Comparison of ENCODE assay signal across 8 cellular contexts in genomic region chr4:145097821-145098674, GRCh38. TPM values are rescaled to one million over a fixed set of nuclear protein-coding genes. Genes with fewer than 3 reads are reported as not detected.
DNase-seq lines count a peak whose midpoint lies in the region; ATAC-seq and TF ChIP-seq lines count a peak whose summit lies in the region.

ABCE1 (plus strand) TSS chr4:145098311; CDS start chr4:145104413, 6,102 bp downstream.
A gene with protein sequence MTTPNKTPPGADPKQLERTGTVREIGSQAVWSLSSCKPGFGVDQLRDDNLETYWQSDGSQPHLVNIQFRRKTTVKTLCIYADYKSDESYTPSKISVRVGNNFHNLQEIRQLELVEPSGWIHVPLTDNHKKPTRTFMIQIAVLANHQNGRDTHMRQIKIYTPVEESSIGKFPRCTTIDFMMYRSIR (minus strand): TSS chr4:145098196. CDS start chr4:145096099, 2,097 bp downstream.

- TF ChIP-seq CTCF in coronary artery (IDR thresholded peaks at IDR 0.05) = no peak

- peaks cover 29% of the 10 kb centered on the region for H3K36me3 ChIP-seq in BLaER1

- ATAC-seq in GM19328 (IDR thresholded peaks at IDR 0.05; ENCODE audit: unreplicated experiment) (peak; percentile 74), HG03520 (IDR thresholded peaks at IDR 0.05; ENCODE audit: unreplicated experiment) (peak; percentile 75), left colon (peak; percentile 98)

- H4K20me1 ChIP-seq in BLaER1 = peaks cover 38% of the 10 kb centered on the region

- H3K27me3 ChIP-seq in BLaER1 = no peaks in the 10 kb centered on the region

- peaks cover 12% of the 10 kb centered on the region for H3K9me3 ChIP-seq in BLaER1

- peak within 1 kb of the TSS; percentile 94 for H3K27ac ChIP-seq in BLaER1
- H3K27ac ChIP-seq in coronary artery = peak within 1 kb of the TSS; percentile 88 to 92

- H3K4me3 Mint-ChIP-seq in activated CD4-positive, alpha-beta T cell treated with anti-CD3 and anti-CD28 coated beads, Interleukin-2, amount 10 ng/mL, durations not matched to agents 24 days and 14 days = peak within 1 kb of the TSS; percentile 96

- H3K4me3 ChIP-seq in BLaER1 (peak within 1 kb of the TSS; percentile 89), coronary artery (peak within 1 kb of the TSS; percentile 95)

- H3K4me1 ChIP-seq in BLaER1 = peaks cover 51% of the 10 kb centered on the region

- H3K4me2 ChIP-seq in BLaER1 = peak within 1 kb of the TSS; percentile 85

- no peaks in the 10 kb centered on the region for H3K27me3 Mint-ChIP-seq in activated CD4-positive, alpha-beta T cell treated with anti-CD3 and anti-CD28 coated beads, Interleukin-2, amount 10 ng/mL, durations not matched to agents 24 days and 14 days

- H3K9ac ChIP-seq in BLaER1 = peak within 1 kb of the TSS; percentile 94

- DNase-seq in NCI-H526 treated with DMSO at 0.1 percent for 48 hours (lab: John Stamatoyannopoulos, UW) (peak; percentile 96), coronary artery (ENCODE audit: low spot score) (peak; percentile 95), left colon (peak; percentile 97 to 98)
- DNase-seq in activated CD4-positive, alpha-beta T cell treated with anti-CD3 and anti-CD28 coated beads, Interleukin-2, amount 10 ng/mL, durations not matched to agents 24 days and 14 days = peak; percentile 99
- peak; percentile 97 for DNase-seq in stimulated activated CD4-positive, alpha-beta T cell treated with anti-CD3 and anti-CD28 coated beads, Interleukin-1b, Interleukin-23, amount 100 ng/mL, for 48 hours

- peaks cover 24% of the 10 kb centered on the region for H3K4me1 Mint-ChIP-seq in activated CD4-positive, alpha-beta T cell treated with anti-CD3 and anti-CD28 coated beads, Interleukin-2, amount 10 ng/mL, durations not matched to agents 24 days and 14 days

- peak within 1 kb of the TSS; percentile 99 for H3K27ac Mint-ChIP-seq in activated CD4-positive, alpha-beta T cell treated with anti-CD3 and anti-CD28 coated beads, Interleukin-2, amount 10 ng/mL, durations not matched to agents 24 days and 14 days

- peaks cover 8% of the 10 kb centered on the region for H3K9me3 Mint-ChIP-seq in activated CD4-positive, alpha-beta T cell treated with anti-CD3 and anti-CD28 coated beads, Interleukin-2, amount 10 ng/mL, durations not matched to agents 24 days and 14 days

- intact Hi-C loops in activated CD4-positive, alpha-beta T cell treated with anti-CD3 and anti-CD28 coated beads, Interleukin-2, amount 10 ng/mL, durations not matched to agents 24 days and 14 days (cut with micrococcal nuclease) = loop anchor here (1.0 to 5.0 kb wide), 8 partner anchors 28 to 1585 kb away; partner anchors contain the start of genes MMAA, OTUD4, SMAD1 and SMARCA5
- intact Hi-C loops in left colon (cut with DNase I, micrococcal nuclease) = no loop called here

- peaks cover 36% of the 10 kb centered on the region for H3K36me3 Mint-ChIP-seq in activated CD4-positive, alpha-beta T cell treated with anti-CD3 and anti-CD28 coated beads, Interleukin-2, amount 10 ng/mL, durations not matched to agents 24 days and 14 days (ENCODE audit: low read depth)

RNA-seq across cellular contexts. Expression of gene ABCE1, which starts in this region (rescaled TPM):
- 191 and 194 TPM in 2 replicates for total RNA-seq in activated CD4-positive, alpha-beta T cell treated with anti-CD3 and anti-CD28 coated beads, Interleukin-2, amount 10 ng/mL, durations not matched to agents 24 days and 14 days
- 10 to 100 TPM; 24.5 to 35.2 TPM for total RNA-seq in left colon

RNA-seq across cellular contexts. Expression of the second gene that starts in this region (rescaled TPM):
- total RNA-seq in activated CD4-positive, alpha-beta T cell treated with anti-CD3 and anti-CD28 coated beads, Interleukin-2, amount 10 ng/mL, durations not matched to agents 24 days and 14 days = 26.7 and 30.4 TPM in 2 replicates
- 10 to 100 TPM in 1 of 2 donors, 1 to 10 TPM in 1; 9.9 to 11.8 TPM for total RNA-seq in left colon

Comparison
In these comparisons a context has a peak if more than half of its experiments do, and no peak if none do; other contexts are left out.
1. Peak in every context shown above with its lines: DNase-seq, ATAC-seq, H3K4me3 ChIP-seq and H3K27ac ChIP-seq.